13 cellular contexts compared by ENCODE assay signal in the genomic region with DNA sequence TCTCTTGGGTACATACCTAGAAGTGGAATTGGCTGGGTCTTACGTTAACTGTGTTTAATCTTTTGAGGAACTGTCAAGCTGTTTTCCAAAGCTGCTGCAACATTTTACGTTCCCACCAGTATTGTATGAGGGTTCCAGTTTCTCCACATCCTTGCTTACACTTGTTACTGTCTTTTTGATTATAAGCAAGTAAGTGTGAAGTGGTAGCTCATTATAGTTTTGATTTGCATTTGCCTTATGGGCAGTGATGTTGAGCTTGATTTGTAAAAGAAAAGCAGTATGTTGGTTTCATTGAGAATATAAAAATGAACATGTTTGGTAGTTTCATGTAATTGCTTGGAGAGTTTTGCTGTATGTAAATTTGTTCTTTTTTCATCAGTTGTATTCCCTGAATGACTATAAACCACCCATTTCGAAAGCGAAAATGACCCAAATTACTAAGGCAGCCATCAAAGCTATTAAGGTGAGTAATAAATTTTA. TPM values are rescaled to one million over a fixed set of nuclear protein-coding genes. Genes with fewer than 3 reads are reported as not detected.
DNase-seq lines count a peak whose midpoint lies in the region; ATAC-seq, FAIRE-seq and TF ChIP-seq lines count a peak whose summit lies in the region.
"Had no signal": no experiment of that assay in that cellular context is flagged by ENCODE, and none has a peak within 500 bp of the region (broad histone marks: within the 10 kb centered on the region; RNA-seq: fewer than 3 reads in every experiment).

No MANE protein-coding gene starts in this region.

- ATAC-seq in GM19043 (IDR thresholded peaks at IDR 0.05; ENCODE audit: low read depth, unreplicated experiment) (peak; percentile 96), HG02759 (IDR thresholded peaks at IDR 0.05; ENCODE audit: unreplicated experiment) (peak; percentile 94), HG03558 (IDR thresholded peaks at IDR 0.05; ENCODE audit: extremely low read depth, unreplicated experiment) (peak; percentile 93), gastrocnemius medialis (no peak)

- in situ Hi-C loops in gastrocnemius medialis (cut with MboI; ENCODE audit: low sequenced_read_pairs in 4 of 4) = no loop called here

- DNase-seq in GM12891 (ENCODE audit: insufficient read length, low spot score) (peak; percentile 17), pons (ENCODE audit: low spot score) (no peak), gastrocnemius medialis (no peak), foreskin fibroblast (no peak), esophagus muscularis mucosa (ENCODE audit: extremely low spot score) (no peak)
- DNase-seq: dermis blood vessel endothelial cell; NCI-H187 treated with DMSO at 0.1 percent for 48 hours; SIG-M5; stimulated activated CD4-positive, alpha-beta T cell treated with anti-CD3 and anti-CD28 coated beads, Interleukin-4, amount 100 ng/mL, for 1 hour had no signal

- H3K27ac ChIP-seq in gastrocnemius medialis = no peak overlapping the region
- H3K27ac ChIP-seq in esophagus muscularis mucosa (replicated peaks in 1 of 4) = no peak overlapping the region
- H3K27ac ChIP-seq: vagina had no signal

- peak; percentile 73 for FAIRE-seq in GM12891 (lab: Jason Lieb, UNC)

- no peak for TF ChIP-seq POLR2A in GM12891 (IDR thresholded peaks at IDR 0.05; ENCODE audit: low read depth, low read length)
- TF ChIP-seq POLR2A in gastrocnemius medialis (IDR thresholded peaks at IDR 0.05) = no peak
- TF ChIP-seq POLR2A in esophagus muscularis mucosa (IDR thresholded peaks at IDR 0.05; ENCODE audit: low read depth) = no peak

- H3K4me3 ChIP-seq in gastrocnemius medialis = no peak overlapping the region
- no peak overlapping the region for H3K4me3 ChIP-seq in foreskin fibroblast (ENCODE audit: low read depth in 1 of 2, low read length in 2 of 2)
- no peak overlapping the region for H3K4me3 ChIP-seq in esophagus muscularis mucosa
- H3K4me3 ChIP-seq: vagina had no signal

- H3K27me3 ChIP-seq in gastrocnemius medialis (no peaks in the 10 kb centered on the region), esophagus muscularis mucosa (no peaks in the 10 kb centered on the region)
- H3K27me3 ChIP-seq: vagina had no signal

- H3K9me3 ChIP-seq in gastrocnemius medialis = no peaks in the 10 kb centered on the region
- H3K9me3 ChIP-seq in esophagus muscularis mucosa = no peaks in the 10 kb centered on the region
- H3K9me3 ChIP-seq: vagina had no signal

- intact Hi-C loops in gastrocnemius medialis (cut with DNase I; ENCODE audit: low total_unique reads) = no loop called here
- intact Hi-C loops in esophagus muscularis mucosa (cut with DNase I) = no loop called here

- H3K4me1 ChIP-seq in gastrocnemius medialis (peaks cover 11 to 24% of the 10 kb centered on the region in 2 donors), esophagus muscularis mucosa (peaks cover 10 to 40% (median 36%) of the 10 kb centered on the region in 4 donors)

- no peak for TF ChIP-seq EP300 in esophagus muscularis mucosa (IDR thresholded peaks at IDR 0.05)

- no peaks in the 10 kb centered on the region for H3K36me3 ChIP-seq in gastrocnemius medialis
- H3K36me3 ChIP-seq in esophagus muscularis mucosa = peaks cover 0 to 7% (median 2%) of the 10 kb centered on the region in 4 donors
- H3K36me3 ChIP-seq: vagina had no signal

- WGBS in esophagus muscularis mucosa = 81% methylated on average over 4 of the region's 4 CpGs

- TF ChIP-seq CTCF in gastrocnemius medialis (IDR thresholded peaks at IDR 0.05 in 4 of 5, conservative IDR thresholded peaks at IDR 0.05 in 1 of 5) = no peak
- TF ChIP-seq CTCF in foreskin fibroblast (IDR thresholded peaks at IDR 0.05; ENCODE audit: low read depth, low read length) = no peak
- no peak for TF ChIP-seq CTCF in esophagus muscularis mucosa (IDR thresholded peaks at IDR 0.05)

TF ChIP-seq in GM12891, 5 proteins besides CTCF, POLR2A, EP300 and RAD21:
- peak; percentile 52 for TF ChIP-seq SPI1 (IDR thresholded peaks at IDR 0.05; ENCODE audit: low read depth, low read length)
- no peak for TF ChIP-seq PAX5 (IDR thresholded peaks at IDR 0.05; ENCODE audit: insufficient read depth, low read length, severe bottlenecking)

RNA-seq across cellular contexts. Expression of a gene that starts 40.4 kb away (rescaled TPM):
- polyA plus RNA-seq in GM12891 (2012; ENCODE audit: low read depth, missing spikeins) = 12.7 TPM
- total RNA-seq in gastrocnemius medialis (10 to 100 TPM; 33.8 to 49.3 (median 41.7) TPM), esophagus muscularis mucosa (10 to 100 TPM; 35.7 to 42.0 (median 38.8) TPM)

Comparison
In these comparisons a context has a peak if more than half of its experiments do, and no peak if none do; other contexts are left out.
1. ATAC-seq: peak in GM19043 (single experiment), HG02759 (single experiment) and HG03558 (single experiment); none in gastrocnemius medialis (0 of 2).